ENCODE assay signal across 28 cellular contexts in genomic region chr16:30694926-30695678, GRCh38. TPM values are rescaled to one million over a fixed set of nuclear protein-coding genes. Genes with fewer than 3 reads are reported as not detected.
DNase-seq lines count a peak whose midpoint lies in the region; ATAC-seq lines count a peak whose summit lies in the region.
"Had no signal": no experiment of that assay in that cellular context is flagged by ENCODE, and none has a peak within 500 bp of the region (broad histone marks: within the 10 kb centered on the region; RNA-seq: fewer than 3 reads in every experiment).

No MANE protein-coding gene starts in this region.

- H3K27me3 Mint-ChIP-seq in activated naive CD4-positive, alpha-beta T cell treated with anti-CD3 and anti-CD28 coated beads, Interleukin-2, amount 10 ng/mL, durations not matched to agents 7 days and 5 days, result peaks cover 4% of the 10 kb centered on the region
- H3K27me3 Mint-ChIP-seq in activated naive CD4-positive, alpha-beta T cell treated with anti-CD3 and anti-CD28 coated beads for 36 hours (ENCODE audit: low read depth), result no peaks in the 10 kb centered on the region
- peaks cover 2% of the 10 kb centered on the region for H3K27me3 Mint-ChIP-seq in activated T-helper 1 cell treated with anti-CD3 and anti-CD28 coated beads, Interleukin-12 subunit alpha, Interleukin-12 subunit beta, Interleukin-2, Interleukin-4 antibody, amounts not matched to agents 30 ng/mL and 10 ng/mL and 1 ng/mL, durations not matched to agents 14 hours and 24 hours and 36 hours (ENCODE audit: insufficient read depth)

- no peak for DNase-seq in activated naive CD4-positive, alpha-beta T cell treated with anti-CD3 and anti-CD28 coated beads, Interleukin-2, amount 10 ng/mL, durations not matched to agents 7 days and 5 days
- no peak for DNase-seq in activated naive CD4-positive, alpha-beta T cell treated with anti-CD3 and anti-CD28 coated beads for 36 hours
- no peak for DNase-seq in activated T-helper 1 cell treated with anti-CD3 and anti-CD28 coated beads, Interleukin-12 subunit alpha, Interleukin-12 subunit beta, Interleukin-2, Interleukin-4 antibody, amounts not matched to agents 30 ng/mL and 10 ng/mL and 1 ng/mL, durations not matched to agents 14 hours and 24 hours and 36 hours (ENCODE audit: low spot score)
- peak; percentile 26 for DNase-seq in kidney tubule cell (ENCODE audit: low spot score)
- DNase-seq in NCI-H526 treated with DMSO at 0.1 percent for 48 hours (lab: John Stamatoyannopoulos, UW), result no peak
- DNase-seq in NCI-H82 treated with DMSO at 0.1 percent for 48 hours (lab: John Stamatoyannopoulos, UW; ENCODE audit: unreplicated experiment), result no peak
- DNase-seq: AML-193; CD8-positive, alpha-beta T cell; effector memory CD4-positive, alpha-beta T cell; H7; Kasumi-1; mesendoderm; NCI-H1436 treated with DMSO at 0.1 percent for 48 hours; NCI-H2081 treated with DMSO at 0.1 percent for 48 hours; NCI-H345; NCI-H774; SIG-M5; stimulated activated CD4-positive, alpha-beta T cell treated with anti-CD3 and anti-CD28 coated beads, Interleukin-12 subunit alpha, Interleukin-12 subunit beta, amount 100 ng/mL, for 4 hours; stimulated activated CD4-positive, alpha-beta T cell treated with anti-CD3 and anti-CD28 coated beads, Interleukin-2, amount 100 ng/mL, for 48 hours; stomach; T1000; uterus had no signal

- CTCF ChIA-PET in activated naive CD4-positive, alpha-beta T cell treated with anti-CD3 and anti-CD28 coated beads, Interleukin-2, amount 10 ng/mL, durations not matched to agents 7 days and 5 days (lab: Charles Lee), result interaction anchor here (1.2 to 3.7 kb wide), 6 partner anchors 17 to 97 kb away, joined by 3 to 56 read pairs (median 8); partner anchors contain the start of genes FBRS and PRR14
- CTCF ChIA-PET in activated naive CD4-positive, alpha-beta T cell treated with anti-CD3 and anti-CD28 coated beads for 36 hours (lab: Charles Lee), result interaction anchor here (0.6 to 3.1 kb wide), 13 partner anchors 9 to 247 kb away, joined by 3 to 42 read pairs (median 6); partner anchors contain the start of genes FBRS and PRR14

- peak overlapping the region; percentile 4 for H3K27ac Mint-ChIP-seq in activated naive CD4-positive, alpha-beta T cell treated with anti-CD3 and anti-CD28 coated beads, Interleukin-2, amount 10 ng/mL, durations not matched to agents 7 days and 5 days
- H3K27ac Mint-ChIP-seq in activated naive CD4-positive, alpha-beta T cell treated with anti-CD3 and anti-CD28 coated beads for 36 hours, result no peak overlapping the region
- H3K27ac Mint-ChIP-seq in activated T-helper 1 cell treated with anti-CD3 and anti-CD28 coated beads, Interleukin-12 subunit alpha, Interleukin-12 subunit beta, Interleukin-2, Interleukin-4 antibody, amounts not matched to agents 30 ng/mL and 10 ng/mL and 1 ng/mL, durations not matched to agents 14 hours and 24 hours and 36 hours, result peak overlapping the region; percentile 55
- H3K27ac Mint-ChIP-seq: activated naive CD4-positive, alpha-beta T cell treated with anti-CD3 and anti-CD28 coated beads, Interleukin-2, amount 50 U/mL, for 72 hours; CD8-positive, alpha-beta T cell; WTC11 had no signal

- H3K4me3 Mint-ChIP-seq in activated naive CD4-positive, alpha-beta T cell treated with anti-CD3 and anti-CD28 coated beads, Interleukin-2, amount 10 ng/mL, durations not matched to agents 7 days and 5 days, result no peak overlapping the region
- H3K4me3 Mint-ChIP-seq in activated naive CD4-positive, alpha-beta T cell treated with anti-CD3 and anti-CD28 coated beads for 36 hours, result no peak overlapping the region
- peak overlapping the region; percentile 34 for H3K4me3 Mint-ChIP-seq in activated T-helper 1 cell treated with anti-CD3 and anti-CD28 coated beads, Interleukin-12 subunit alpha, Interleukin-12 subunit beta, Interleukin-2, Interleukin-4 antibody, amounts not matched to agents 30 ng/mL and 10 ng/mL and 1 ng/mL, durations not matched to agents 14 hours and 24 hours and 36 hours
- H3K4me3 Mint-ChIP-seq: CD8-positive, alpha-beta T cell; WTC11 had no signal

- ATAC-seq in HG03280 (IDR thresholded peaks at IDR 0.05; ENCODE audit: unreplicated experiment) (no peak), GM21619 (IDR thresholded peaks at IDR 0.05; ENCODE audit: unreplicated experiment) (no peak)
- ATAC-seq: activated naive CD4-positive, alpha-beta T cell treated with anti-CD3 and anti-CD28 coated beads, Interleukin-2, amount 50 U/mL, for 72 hours; CD8-positive, alpha-beta T cell; left lobe of liver; sciatic nerve; WTC11 had no signal

- H3K36me3 Mint-ChIP-seq in activated naive CD4-positive, alpha-beta T cell treated with anti-CD3 and anti-CD28 coated beads, Interleukin-2, amount 10 ng/mL, durations not matched to agents 7 days and 5 days, result peaks cover 12% of the 10 kb centered on the region
- H3K36me3 Mint-ChIP-seq in activated naive CD4-positive, alpha-beta T cell treated with anti-CD3 and anti-CD28 coated beads for 36 hours (ENCODE audit: low read depth), result peaks cover 11% of the 10 kb centered on the region
- H3K36me3 Mint-ChIP-seq in activated T-helper 1 cell treated with anti-CD3 and anti-CD28 coated beads, Interleukin-12 subunit alpha, Interleukin-12 subunit beta, Interleukin-2, Interleukin-4 antibody, amounts not matched to agents 30 ng/mL and 10 ng/mL and 1 ng/mL, durations not matched to agents 14 hours and 24 hours and 36 hours (ENCODE audit: low read depth), result peaks cover 8% of the 10 kb centered on the region

- no peaks in the 10 kb centered on the region for H3K9me3 Mint-ChIP-seq in activated naive CD4-positive, alpha-beta T cell treated with anti-CD3 and anti-CD28 coated beads, Interleukin-2, amount 10 ng/mL, durations not matched to agents 7 days and 5 days
- H3K9me3 Mint-ChIP-seq in activated naive CD4-positive, alpha-beta T cell treated with anti-CD3 and anti-CD28 coated beads for 36 hours, result no peaks in the 10 kb centered on the region
- H3K9me3 Mint-ChIP-seq in activated T-helper 1 cell treated with anti-CD3 and anti-CD28 coated beads, Interleukin-12 subunit alpha, Interleukin-12 subunit beta, Interleukin-2, Interleukin-4 antibody, amounts not matched to agents 30 ng/mL and 10 ng/mL and 1 ng/mL, durations not matched to agents 14 hours and 24 hours and 36 hours, result no peaks in the 10 kb centered on the region
- H3K9me3 Mint-ChIP-seq: activated naive CD4-positive, alpha-beta T cell treated with anti-CD3 and anti-CD28 coated beads, Interleukin-2, amount 50 U/mL, for 72 hours; CD8-positive, alpha-beta T cell; WTC11 had no signal

- intact Hi-C loops in activated naive CD4-positive, alpha-beta T cell treated with anti-CD3 and anti-CD28 coated beads for 36 hours (cut with micrococcal nuclease), result loop anchor here (1.0 to 10.0 kb wide), 4 partner anchors 37 to 265 kb away; partner anchors contain the start of genes DCTPP1, FBRS and ZNF764
- intact Hi-C loops in activated T-helper 1 cell treated with anti-CD3 and anti-CD28 coated beads, Interleukin-12 subunit alpha, Interleukin-12 subunit beta, Interleukin-2, Interleukin-4 antibody, amounts not matched to agents 30 ng/mL and 10 ng/mL and 1 ng/mL, durations not matched to agents 14 hours and 24 hours and 36 hours (cut with micrococcal nuclease), result loop anchor here (1.0 kb wide), 2 partner anchors 35 to 44 kb away; no protein-coding TSS in a partner anchor

- peaks cover 41% of the 10 kb centered on the region for H3K4me1 Mint-ChIP-seq in activated naive CD4-positive, alpha-beta T cell treated with anti-CD3 and anti-CD28 coated beads, Interleukin-2, amount 10 ng/mL, durations not matched to agents 7 days and 5 days
- H3K4me1 Mint-ChIP-seq in activated naive CD4-positive, alpha-beta T cell treated with anti-CD3 and anti-CD28 coated beads for 36 hours (ENCODE audit: low read depth), result peaks cover 25% of the 10 kb centered on the region
- H3K4me1 Mint-ChIP-seq in activated T-helper 1 cell treated with anti-CD3 and anti-CD28 coated beads, Interleukin-12 subunit alpha, Interleukin-12 subunit beta, Interleukin-2, Interleukin-4 antibody, amounts not matched to agents 30 ng/mL and 10 ng/mL and 1 ng/mL, durations not matched to agents 14 hours and 24 hours and 36 hours (ENCODE audit: low read depth), result peaks cover 40% of the 10 kb centered on the region

RNA-seq across cellular contexts. Expression of gene SRCAP, which starts 3.9 kb away (rescaled TPM):
- 10 to 100 TPM; 52.3 to 55.2 TPM for total RNA-seq in activated naive CD4-positive, alpha-beta T cell treated with anti-CD3 and anti-CD28 coated beads for 36 hours
- 91.1 and 93.4 TPM in 2 replicates for total RNA-seq in activated T-helper 1 cell treated with anti-CD3 and anti-CD28 coated beads, Interleukin-12 subunit alpha, Interleukin-12 subunit beta, Interleukin-2, Interleukin-4 antibody, amounts not matched to agents 30 ng/mL and 10 ng/mL and 1 ng/mL, durations not matched to agents 14 hours and 24 hours and 36 hours

RNA-seq across cellular contexts. Expression of gene FBRS, which starts 36.9 kb away (rescaled TPM):
- 10 to 100 TPM; 83.8 to 84.8 TPM for total RNA-seq in activated naive CD4-positive, alpha-beta T cell treated with anti-CD3 and anti-CD28 coated beads for 36 hours
- 116 and 125 TPM in 2 replicates for total RNA-seq in activated T-helper 1 cell treated with anti-CD3 and anti-CD28 coated beads, Interleukin-12 subunit alpha, Interleukin-12 subunit beta, Interleukin-2, Interleukin-4 antibody, amounts not matched to agents 30 ng/mL and 10 ng/mL and 1 ng/mL, durations not matched to agents 14 hours and 24 hours and 36 hours

RNA-seq across cellular contexts. Expression of gene PRR14, which starts 44.3 kb away (rescaled TPM):
- 10 to 100 TPM; 50.6 to 52.4 TPM for total RNA-seq in activated naive CD4-positive, alpha-beta T cell treated with anti-CD3 and anti-CD28 coated beads for 36 hours
- total RNA-seq in activated T-helper 1 cell treated with anti-CD3 and anti-CD28 coated beads, Interleukin-12 subunit alpha, Interleukin-12 subunit beta, Interleukin-2, Interleukin-4 antibody, amounts not matched to agents 30 ng/mL and 10 ng/mL and 1 ng/mL, durations not matched to agents 14 hours and 24 hours and 36 hours, result 91.9 and 97.4 TPM in 2 replicates

RNA-seq across cellular contexts. Expression of gene PHKG2, which starts 53.1 kb away (rescaled TPM):
- 10 to 100 TPM; 23.3 to 26.4 TPM for total RNA-seq in activated naive CD4-positive, alpha-beta T cell treated with anti-CD3 and anti-CD28 coated beads for 36 hours
- 42.4 and 43.6 TPM in 2 replicates for total RNA-seq in activated T-helper 1 cell treated with anti-CD3 and anti-CD28 coated beads, Interleukin-12 subunit alpha, Interleukin-12 subunit beta, Interleukin-2, Interleukin-4 antibody, amounts not matched to agents 30 ng/mL and 10 ng/mL and 1 ng/mL, durations not matched to agents 14 hours and 24 hours and 36 hours
